Comparison of ENCODE assay signal across 8 cellular contexts in the genomic region with DNA sequence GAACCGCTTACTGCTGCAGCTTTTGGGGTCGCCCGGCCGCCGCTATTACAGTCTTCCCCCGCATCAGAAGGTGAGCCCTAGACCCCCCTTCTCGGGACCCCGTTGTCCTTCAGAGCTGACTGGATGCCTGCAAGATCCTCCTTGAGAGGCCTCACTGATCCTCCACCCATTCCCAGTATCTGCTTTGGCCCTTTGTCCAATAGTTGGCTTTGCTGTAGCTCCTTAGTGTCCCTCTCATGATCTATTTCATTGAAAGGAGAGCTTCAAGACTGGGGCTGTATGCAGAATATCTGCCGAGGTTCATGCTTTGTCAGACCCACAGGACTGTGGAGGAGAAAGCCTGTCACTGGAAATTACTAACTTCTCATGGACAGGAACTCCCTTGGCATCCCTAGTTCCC. TPM values are rescaled to one million over a fixed set of nuclear protein-coding genes. Genes with fewer than 3 reads are reported as not detected.
DNase-seq lines count a peak whose midpoint lies in the region; ATAC-seq, FAIRE-seq and TF ChIP-seq lines count a peak whose summit lies in the region.

No MANE protein-coding gene starts in this region.

- ATAC-seq in A549 (peak; percentile 10 to 62; a peak in 3 of 6 replicates), HepG2 (peak; percentile 31), HG03460 (IDR thresholded peaks at IDR 0.05; ENCODE audit: unreplicated experiment) (no peak)

- peak overlapping the region; percentile 90 for H3K27ac Mint-ChIP-seq in chondrocyte (ENCODE audit: unreplicated experiment)

- no peak overlapping the region for H2AFZ ChIP-seq in HepG2 (ENCODE audit: low read length)

- no TSS peak for BruUV-seq in HepG2 (replicated peaks; lab: Mats Ljungman, UMichigan)

- peak; percentile 8 to 13 for DNase-seq in A549 (ENCODE audit: low read depth in 1 of 2, low spot score in 1 of 2)
- peak; percentile 17 for DNase-seq in GM12891 (ENCODE audit: insufficient read length, low spot score)
- DNase-seq in NAMALWA (ENCODE audit: low spot score): peak; percentile 38
- no peak for DNase-seq in chondrocyte (ENCODE audit: low spot score)
- peak; percentile 4 for DNase-seq in HepG2 (ENCODE audit: low spot score)
- DNase-seq in tibial artery: no peak
- no peak for DNase-seq in midbrain (lab: John Stamatoyannopoulos, UW)

- CTCF ChIA-PET in A549 (lab: Yijun Ruan, JAX): no interaction called here
- CTCF ChIA-PET in HepG2 (lab: Yijun Ruan, JAX; ENCODE audit: low intra/inter-chr PET ratio, low total read pairs): no interaction called here

- H3K36me3 ChIP-seq in HepG2 (replicated peaks in 1 of 2; ENCODE audit: control insufficient read depth in 1 of 2, insufficient read depth in 2 of 2, low read length in 2 of 2) (peaks cover 7 to 23% of the 10 kb centered on the region in 2 experiments; a peak in 4 of 5 replicates), tibial artery (peaks cover 22 to 34% (median 34%) of the 10 kb centered on the region in 3 donors)

- TF ChIP-seq RAD21 in A549 (conservative IDR thresholded peaks at IDR 0.05 in 1 of 2, IDR thresholded peaks at IDR 0.05 in 1 of 2) (no peak), HepG2 (CRISPR knock-in tag; IDR thresholded peaks at IDR 0.05) (no peak)

- peaks cover 15% of the 10 kb centered on the region for H3K79me2 ChIP-seq in HepG2 (ENCODE audit: insufficient read depth, low read length)

- H3K4me3 ChIP-seq in A549: peak overlapping the region; percentile 92
- peak overlapping the region; percentile 82 to 90 (median 87) for H3K4me3 ChIP-seq in HepG2 (replicated peaks in 1 of 3; ENCODE audit: insufficient read depth in 1 of 3, low read depth in 2 of 3, low read length in 3 of 3)
- peak overlapping the region; percentile 73 to 95 for H3K4me3 ChIP-seq in tibial artery

- peak overlapping the region; percentile 91 for H3K9ac ChIP-seq in HepG2 (ENCODE audit: insufficient read depth, low read depth, low read length)

- FAIRE-seq in A549 (lab: Jason Lieb, UNC): no peak
- no peak for FAIRE-seq in GM12891 (lab: Jason Lieb, UNC)
- FAIRE-seq in HepG2 (lab: Jason Lieb, UNC): no peak

- no peaks in the 10 kb centered on the region for H4K20me1 ChIP-seq in HepG2 (ENCODE audit: insufficient read depth, low read length)

- no peaks in the 10 kb centered on the region for H3K9me3 ChIP-seq in A549
- H3K9me3 ChIP-seq in HepG2 (ENCODE audit: low read length): no peaks in the 10 kb centered on the region
- H3K9me3 ChIP-seq in tibial artery: no peaks in the 10 kb centered on the region

- 2% methylated on average over 9 of the region's 9 CpGs for WGBS in A549 (ENCODE audit: missing lambda C conversion rate)
- WGBS in HepG2 (ENCODE audit: low lambda C conversion rate): 0% methylated on average over 3 of the region's 9 CpGs

- H3K9me3 Mint-ChIP-seq in chondrocyte (ENCODE audit: low read depth): no peaks in the 10 kb centered on the region

- peak overlapping the region; percentile 99 for H3K4me3 Mint-ChIP-seq in chondrocyte (ENCODE audit: unreplicated experiment)

- in situ Hi-C loops in HepG2 (cut with HindIII; ENCODE audit: extremely low pct_ligation_motif_present, low pct_unique_long_range_greater_than_20kb): no loop called here

- H3K4me2 ChIP-seq in A549 (peak overlapping the region; percentile 86), HepG2 (ENCODE audit: low read depth, low read length) (peak overlapping the region; percentile 85)

- intact Hi-C loops in HepG2 (cut with micrococcal nuclease; ENCODE audit: unreplicated experiment): loop anchor here (2.0 to 10.0 kb wide), 3 partner anchors 43 to 91 kb away; a partner anchor contains a TSS
- intact Hi-C loops in tibial artery (cut with DNase I; ENCODE audit: low total_unique reads): no loop called here

- H3K36me3 Mint-ChIP-seq in chondrocyte (ENCODE audit: low read depth): peaks cover 18% of the 10 kb centered on the region

- H3K27ac ChIP-seq in A549 (peak overlapping the region; percentile 94 to 99), HepG2 (ENCODE audit: extremely low read length, insufficient read depth, low read length) (peak overlapping the region; percentile 90), tibial artery (peak overlapping the region; percentile 94 to 95)

- H3K4me1 ChIP-seq in A549: peaks cover 5% of the 10 kb centered on the region; the same call in 2 of the 3 replicates
- H3K4me1 ChIP-seq in HepG2 (ENCODE audit: insufficient read depth, low read length): peaks cover 17% of the 10 kb centered on the region
- H3K4me1 ChIP-seq in tibial artery: peaks cover 0 to 15% (median 5%) of the 10 kb centered on the region in 4 donors

- H3K27me3 Mint-ChIP-seq in chondrocyte (ENCODE audit: low read depth): no peaks in the 10 kb centered on the region

- TF ChIP-seq EP300 in A549 (IDR thresholded peaks at IDR 0.05): no peak
- no peak for TF ChIP-seq EP300 in HepG2 (IDR thresholded peaks at IDR 0.05; ENCODE audit: low read depth in 2 of 2, low read length in 2 of 2)
- no peak for TF ChIP-seq EP300 in HepG2 (CRISPR knock-in tag; IDR thresholded peaks at IDR 0.05; ENCODE audit: borderline replicate concordance)

- no peak for TF ChIP-seq POLR2A in A549 (IDR thresholded peaks at IDR 0.05; ENCODE audit: low read length)
- TF ChIP-seq POLR2A in GM12891 (IDR thresholded peaks at IDR 0.05; ENCODE audit: low read depth, low read length): no peak
- TF ChIP-seq POLR2A in HepG2 (IDR thresholded peaks at IDR 0.05; ENCODE audit: insufficient read depth in 1 of 2, low read depth in 2 of 2, low read length in 2 of 2): no peak

- POLR2A ChIA-PET in A549 (lab: Yijun Ruan, JAX): no interaction called here
- POLR2A ChIA-PET in HepG2 (lab: Yijun Ruan, JAX): interaction anchor here (0.7 to 1.9 kb wide), 6 partner anchors 9 to 90 kb away, joined by 3 to 14 read pairs (median 3); a partner anchor contains a TSS

- no peaks in the 10 kb centered on the region; a peak in 2 of 5 replicates for H3K27me3 ChIP-seq in HepG2 (ENCODE audit: control insufficient read depth in 1 of 2, insufficient read depth in 2 of 2, low read length in 2 of 2)
- no peaks in the 10 kb centered on the region for H3K27me3 ChIP-seq in tibial artery

- TF ChIP-seq CTCF in A549 (IDR thresholded peaks at IDR 0.05): no peak
- no peak for TF ChIP-seq CTCF in chondrocyte (IDR thresholded peaks at IDR 0.05)
- TF ChIP-seq CTCF in HepG2 (CRISPR knock-in tag; IDR thresholded peaks at IDR 0.05): no peak
- TF ChIP-seq CTCF in tibial artery (IDR thresholded peaks at IDR 0.05): no peak

- H3K4me1 Mint-ChIP-seq in chondrocyte (ENCODE audit: low read depth): peaks cover 23% of the 10 kb centered on the region

RNA-seq across cellular contexts. Expression of a gene that starts 0.5 kb away (rescaled TPM):
- polyA plus RNA-seq in A549 (2011; rRNA removed) (33.0 and 42.8 TPM in 2 replicates), A549 (2017; fragmentation: RNase III; extraction: RNeasy Plus Mini Kit Qiagen cat#74134 plus additional on column Dnase treatment) (32.1 to 33.3 TPM (median 32.5 TPM) in 3 replicates), HepG2 (2011; rRNA removed) (21.5 and 26.4 TPM in 2 replicates)
- polyA plus RNA-seq in A549 (2012; cell fraction: cytosol; rRNA removed): 15.6 and 17.9 TPM in 2 replicates
- polyA plus RNA-seq in A549 (2012; cell fraction: nucleus; rRNA removed): 10.3 and 11.2 TPM in 2 replicates
- polyA minus RNA-seq in A549 (2011; rRNA and poly(A)+ RNA removed): 22.6 and 25.4 TPM in 2 replicates
- polyA plus RNA-seq in GM12891 (2012; ENCODE audit: low read depth, missing spikeins): 20.2 TPM
- total RNA-seq in chondrocyte (24.9 to 31.6 TPM (median 27.7 TPM) in 3 replicates), HepG2 (2016; rRNA removed; fragmentation: Illumina TruSeq; extraction: Trizol) (62.2 and 73.2 TPM in 2 replicates)
- total RNA-seq in HepG2 (2016; cell fraction: cytosol; rRNA removed; fragmentation: Illumina TruSeq; extraction: Trizol; ENCODE audit: low read depth): 15.1 and 15.7 TPM in 2 replicates
- total RNA-seq in HepG2 (2016; cell fraction: insoluble cytoplasmic fraction; rRNA removed; fragmentation: Illumina TruSeq; extraction: Trizol): 63.4 and 67.7 TPM in 2 replicates
- 30.4 and 35.5 TPM in 2 replicates for total RNA-seq in HepG2 (2016; cell fraction: membrane; rRNA removed; fragmentation: Illumina TruSeq; extraction: Trizol)
- 32.8 and 36.5 TPM in 2 replicates for total RNA-seq in HepG2 (2016; cell fraction: nucleus; rRNA removed; fragmentation: Illumina TruSeq; extraction: Trizol)
- polyA plus RNA-seq in HepG2 (2011; cell fraction: cytosol; rRNA removed): 15.5 and 18.8 TPM in 2 replicates
- polyA plus RNA-seq in HepG2 (2011; cell fraction: nucleus; rRNA removed): 9.0 and 9.7 TPM in 2 replicates
- polyA plus RNA-seq in HepG2 (2012): 19.8 and 28.1 TPM in 2 replicates
- 7.9 TPM in 2 replicates for polyA plus RNA-seq in HepG2 (2016; cell fraction: cytosol; fragmentation: Illumina TruSeq; extraction: Trizol; ENCODE audit: low read depth)
- polyA plus RNA-seq in HepG2 (2016; cell fraction: insoluble cytoplasmic fraction; fragmentation: Illumina TruSeq; extraction: Trizol; ENCODE audit: low read depth): 71.4 and 72.1 TPM in 2 replicates
- polyA plus RNA-seq in HepG2 (2016; cell fraction: membrane; fragmentation: Illumina TruSeq; extraction: Trizol; ENCODE audit: low read depth): 18.4 and 21.2 TPM in 2 replicates
- 37.6 and 38.9 TPM in 2 replicates for polyA plus RNA-seq in HepG2 (2016; cell fraction: nucleus; fragmentation: Illumina TruSeq; extraction: Trizol; ENCODE audit: insufficient read depth, low read depth)
- polyA minus RNA-seq in HepG2 (2011; rRNA and poly(A)+ RNA removed; ENCODE audit: low replicate concordance): 27.1 and 37.7 TPM in 2 replicates
- polyA minus RNA-seq in HepG2 (2011; cell fraction: cytosol; rRNA and poly(A)+ RNA removed): 30.4 and 33.5 TPM in 2 replicates
- 24.3 and 31.8 TPM in 2 replicates for polyA minus RNA-seq in HepG2 (2011; cell fraction: nucleus; rRNA and poly(A)+ RNA removed)

RNA-seq across cellular contexts. Expression of a gene that starts 48.1 kb away (rescaled TPM):
- polyA plus RNA-seq in A549 (2011; rRNA removed) (1.4 and 1.9 TPM in 2 replicates), A549 (2017; fragmentation: RNase III; extraction: RNeasy Plus Mini Kit Qiagen cat#74134 plus additional on column Dnase treatment) (0.98 to 1.3 TPM (median 1.2 TPM) in 3 replicates), HepG2 (2011; rRNA removed) (0.49 and 0.61 TPM in 2 replicates)
- 0.42 and 0.56 TPM in 2 replicates for polyA plus RNA-seq in A549 (2012; cell fraction: cytosol; rRNA removed)
- 0.17 and 0.21 TPM in 2 replicates for polyA plus RNA-seq in A549 (2012; cell fraction: nucleus; rRNA removed)
- 0.24 and 0.29 TPM in 2 replicates for polyA minus RNA-seq in A549 (2011; rRNA and poly(A)+ RNA removed)
- polyA plus RNA-seq in GM12891 (2012; ENCODE audit: low read depth, missing spikeins): 1.2 TPM
- total RNA-seq in chondrocyte (0.62 to 1.4 TPM (median 1.3 TPM) in 3 replicates), HepG2 (2016; rRNA removed; fragmentation: Illumina TruSeq; extraction: Trizol) (2.7 and 2.8 TPM in 2 replicates)
- total RNA-seq in HepG2 (2016; cell fraction: cytosol; rRNA removed; fragmentation: Illumina TruSeq; extraction: Trizol; ENCODE audit: low read depth): 0.53 and 1.0 TPM in 2 replicates
- 2.0 and 2.4 TPM in 2 replicates for total RNA-seq in HepG2 (2016; cell fraction: insoluble cytoplasmic fraction; rRNA removed; fragmentation: Illumina TruSeq; extraction: Trizol)
- 1.1 and 1.4 TPM in 2 replicates for total RNA-seq in HepG2 (2016; cell fraction: membrane; rRNA removed; fragmentation: Illumina TruSeq; extraction: Trizol)
- total RNA-seq in HepG2 (2016; cell fraction: nucleus; rRNA removed; fragmentation: Illumina TruSeq; extraction: Trizol): 0.93 and 2.3 TPM in 2 replicates
- polyA plus RNA-seq in HepG2 (2011; cell fraction: cytosol; rRNA removed): 0.23 and 0.24 TPM in 2 replicates
- 0.50 and 0.55 TPM in 2 replicates for polyA plus RNA-seq in HepG2 (2011; cell fraction: nucleus; rRNA removed)
- polyA plus RNA-seq in HepG2 (2012): 0.24 and 0.52 TPM in 2 replicates
- polyA plus RNA-seq in HepG2 (2016; cell fraction: cytosol; fragmentation: Illumina TruSeq; extraction: Trizol; ENCODE audit: low read depth): 0.49 and 0.62 TPM in 2 replicates
- 1.7 and 2.2 TPM in 2 replicates for polyA plus RNA-seq in HepG2 (2016; cell fraction: insoluble cytoplasmic fraction; fragmentation: Illumina TruSeq; extraction: Trizol; ENCODE audit: low read depth)
- 0.73 and 0.88 TPM in 2 replicates for polyA plus RNA-seq in HepG2 (2016; cell fraction: membrane; fragmentation: Illumina TruSeq; extraction: Trizol; ENCODE audit: low read depth)
- 1.6 and 2.0 TPM in 2 replicates for polyA plus RNA-seq in HepG2 (2016; cell fraction: nucleus; fragmentation: Illumina TruSeq; extraction: Trizol; ENCODE audit: insufficient read depth, low read depth)
- 0.16 and 0.65 TPM in 2 replicates for polyA minus RNA-seq in HepG2 (2011; rRNA and poly(A)+ RNA removed; ENCODE audit: low replicate concordance)
- not detected in 2 replicates for polyA minus RNA-seq in HepG2 (2011; cell fraction: cytosol; rRNA and poly(A)+ RNA removed)
- polyA minus RNA-seq in HepG2 (2011; cell fraction: nucleus; rRNA and poly(A)+ RNA removed): 0.52 and 1.1 TPM in 2 replicates

RNA-seq across cellular contexts. Expression of a gene that starts 48.4 kb away (rescaled TPM):
- 14.3 and 20.1 TPM in 2 replicates for polyA plus RNA-seq in A549 (2011; rRNA removed)
- polyA plus RNA-seq in A549 (2012; cell fraction: cytosol; rRNA removed): 3.9 and 4.0 TPM in 2 replicates
- 1.8 and 2.2 TPM in 2 replicates for polyA plus RNA-seq in A549 (2012; cell fraction: nucleus; rRNA removed)
- 13.4 to 16.9 TPM (median 16.6 TPM) in 3 replicates for polyA plus RNA-seq in A549 (2017; fragmentation: RNase III; extraction: RNeasy Plus Mini Kit Qiagen cat#74134 plus additional on column Dnase treatment)
- 6.9 and 7.3 TPM in 2 replicates for polyA minus RNA-seq in A549 (2011; rRNA and poly(A)+ RNA removed)
- 19.7 TPM for polyA plus RNA-seq in GM12891 (2012; ENCODE audit: low read depth, missing spikeins)
- total RNA-seq in chondrocyte: 15.5 to 18.5 TPM (median 18.2 TPM) in 3 replicates
- 22.5 and 31.8 TPM in 2 replicates for total RNA-seq in HepG2 (2016; rRNA removed; fragmentation: Illumina TruSeq; extraction: Trizol)
- total RNA-seq in HepG2 (2016; cell fraction: cytosol; rRNA removed; fragmentation: Illumina TruSeq; extraction: Trizol; ENCODE audit: low read depth): 5.5 and 7.1 TPM in 2 replicates
- total RNA-seq in HepG2 (2016; cell fraction: insoluble cytoplasmic fraction; rRNA removed; fragmentation: Illumina TruSeq; extraction: Trizol): 24.1 and 31.3 TPM in 2 replicates
- 21.5 and 25.6 TPM in 2 replicates for total RNA-seq in HepG2 (2016; cell fraction: membrane; rRNA removed; fragmentation: Illumina TruSeq; extraction: Trizol)
- 12.3 and 17.7 TPM in 2 replicates for total RNA-seq in HepG2 (2016; cell fraction: nucleus; rRNA removed; fragmentation: Illumina TruSeq; extraction: Trizol)
- polyA plus RNA-seq in HepG2 (2011; rRNA removed): 8.3 and 11.2 TPM in 2 replicates
- 5.9 and 8.2 TPM in 2 replicates for polyA plus RNA-seq in HepG2 (2011; cell fraction: cytosol; rRNA removed)
- polyA plus RNA-seq in HepG2 (2011; cell fraction: nucleus; rRNA removed): 3.1 and 4.5 TPM in 2 replicates
- 15.3 and 16.6 TPM in 2 replicates for polyA plus RNA-seq in HepG2 (2012)
- 5.3 and 5.9 TPM in 2 replicates for polyA plus RNA-seq in HepG2 (2016; cell fraction: cytosol; fragmentation: Illumina TruSeq; extraction: Trizol; ENCODE audit: low read depth)
- polyA plus RNA-seq in HepG2 (2016; cell fraction: insoluble cytoplasmic fraction; fragmentation: Illumina TruSeq; extraction: Trizol; ENCODE audit: low read depth): 31.6 and 37.6 TPM in 2 replicates
- 13.7 and 14.2 TPM in 2 replicates for polyA plus RNA-seq in HepG2 (2016; cell fraction: membrane; fragmentation: Illumina TruSeq; extraction: Trizol; ENCODE audit: low read depth)
- polyA plus RNA-seq in HepG2 (2016; cell fraction: nucleus; fragmentation: Illumina TruSeq; extraction: Trizol; ENCODE audit: insufficient read depth, low read depth): 17.2 and 18.1 TPM in 2 replicates
- 7.3 and 9.0 TPM in 2 replicates for polyA minus RNA-seq in HepG2 (2011; rRNA and poly(A)+ RNA removed; ENCODE audit: low replicate concordance)
- polyA minus RNA-seq in HepG2 (2011; cell fraction: cytosol; rRNA and poly(A)+ RNA removed): 8.0 and 9.8 TPM in 2 replicates
- 9.3 and 14.2 TPM in 2 replicates for polyA minus RNA-seq in HepG2 (2011; cell fraction: nucleus; rRNA and poly(A)+ RNA removed)

Comparison
In these comparisons a context has a peak if more than half of its experiments do, and no peak if none do; other contexts are left out.
1. DNase-seq: peak in A549 (2 of 2), GM12891 (single experiment), NAMALWA (single experiment) and HepG2 (single experiment); none in chondrocyte (single experiment), tibial artery (0 of 2) and midbrain (single experiment).
2. Peak in every context shown above with its lines, with median percentiles within 50 percentile points of each other: H3K27ac ChIP-seq and H3K4me3 ChIP-seq.